In the genomic region with DNA sequence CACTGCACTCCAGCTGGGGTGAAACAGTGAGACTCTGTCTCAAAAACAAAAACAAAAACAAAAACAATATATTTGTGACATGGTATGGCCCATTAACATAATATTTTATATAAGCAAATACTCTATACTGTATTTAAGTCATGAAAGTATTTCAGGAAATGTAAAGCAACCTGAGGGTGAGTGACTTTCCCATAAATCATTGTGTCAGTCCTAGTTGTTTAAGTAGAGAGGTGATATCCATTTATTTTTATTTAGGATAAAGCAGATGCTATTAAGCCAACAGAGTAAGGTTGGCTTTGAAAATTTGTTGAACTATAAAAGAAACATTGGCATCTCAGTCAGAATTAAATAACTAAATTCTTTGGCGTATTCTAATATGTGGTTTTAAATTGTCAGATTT, we compare ENCODE assay signal across 7 cellular contexts.
"Had no signal": no experiment of that assay in that cellular context is flagged by ENCODE, and none has a peak within 500 bp of the region (broad histone marks: within the 10 kb centered on the region; RNA-seq: fewer than 3 reads in every experiment).

No MANE protein-coding gene starts in this region.

- H3K4me2 ChIP-seq: KMS-11 had no signal

- ATAC-seq: HepG2 had no signal

- H3K27ac ChIP-seq: HL-60, KMS-11 had no signal

- DNase-seq: IMR-90, KBM-7, KG1 had no signal

- H3K9ac ChIP-seq: KMS-11 had no signal

- FAIRE-seq: HepG2, HTR-8/SVneo had no signal
